1 cellular context compared by ENCODE assay signal in genomic region chr19:28685802-28686201, GRCh38.
A peak's percentile ranks its signal among the peaks of the same experiment; 100 is the strongest.
TF ChIP-seq lines count a peak whose summit lies in the region.

No MANE protein-coding gene starts in this region.

TF ChIP-seq in K562, 482 proteins besides CTCF, POLR2A, EP300 and RAD21 (continued from another document and continues in another):
- TF ChIP-seq ZBTB43 (CRISPR knock-in tag; IDR thresholded peaks at IDR 0.05) = no peak
- TF ChIP-seq RERE (CRISPR knock-in tag; IDR thresholded peaks at IDR 0.05; ENCODE audit: borderline replicate concordance) = no peak
- TF ChIP-seq CHCHD3 (CRISPR knock-in tag; IDR thresholded peaks at IDR 0.05) = no peak
- no peak for TF ChIP-seq POLR2B (IDR thresholded peaks at IDR 0.05; ENCODE audit: low read depth, partially characterized antibody)
- TF ChIP-seq TEAD4 (IDR thresholded peaks at IDR 0.05; ENCODE audit: low read length) = peak; percentile 86
- TF ChIP-seq TEAD4 (CRISPR knock-in tag; IDR thresholded peaks at IDR 0.05; ENCODE audit: borderline replicate concordance) = no peak
- no peak for TF ChIP-seq ATF1 (CRISPR knock-in tag; IDR thresholded peaks at IDR 0.05)
- no peak for TF ChIP-seq ATF1 (tag; IDR thresholded peaks at IDR 0.05)
- TF ChIP-seq HLTF (IDR thresholded peaks at IDR 0.05) = no peak
- no peak for TF ChIP-seq ZNF511 (CRISPR knock-in tag; IDR thresholded peaks at IDR 0.05)
- no peak for TF ChIP-seq CTBP1 (IDR thresholded peaks at IDR 0.05; ENCODE audit: borderline replicate concordance)
- TF ChIP-seq GABPB2 (CRISPR knock-in tag; conservative IDR thresholded peaks at IDR 0.05) = no peak
- TF ChIP-seq ZBTB11 (CRISPR knock-in tag; IDR thresholded peaks at IDR 0.05) = no peak
- no peak for TF ChIP-seq NFIX (CRISPR knock-in tag; IDR thresholded peaks at IDR 0.05; ENCODE audit: low read depth)
- TF ChIP-seq FOXM1 (IDR thresholded peaks at IDR 0.05; ENCODE audit: low read depth) = 0 out of 2 replicates have a peak, but pooled peaks have one; percentile 50
- TF ChIP-seq FOXM1 (CRISPR knock-in tag; IDR thresholded peaks at IDR 0.05; ENCODE audit: low read depth) = no peak
- TF ChIP-seq ZNF609 (CRISPR knock-in tag; IDR thresholded peaks at IDR 0.05; ENCODE audit: borderline replicate concordance) = no peak
- TF ChIP-seq PRPF4 (IDR thresholded peaks at IDR 0.05; ENCODE audit: insufficient read depth, low read depth, low read length, poor library complexity, severe bottlenecking) = no peak
- no peak for TF ChIP-seq ZNF76 (CRISPR knock-in tag; IDR thresholded peaks at IDR 0.05; ENCODE audit: borderline replicate concordance)
- TF ChIP-seq ERF (CRISPR knock-in tag; IDR thresholded peaks at IDR 0.05) = no peak
- TF ChIP-seq ZNF395 (CRISPR knock-in tag; IDR thresholded peaks at IDR 0.05) = no peak
- TF ChIP-seq ILK (tag; IDR thresholded peaks at IDR 0.05; ENCODE audit: borderline replicate concordance, low read depth) = no peak
- TF ChIP-seq ATF4 (CRISPR knock-in tag; IDR thresholded peaks at IDR 0.05) = no peak
- peak; percentile 57 for TF ChIP-seq NCOR1 (IDR thresholded peaks at IDR 0.05)
- TF ChIP-seq SOX6 (IDR thresholded peaks at IDR 0.05) = 0 out of 2 replicates have a peak, but pooled peaks have one; percentile 44
- no peak for TF ChIP-seq SMAD4 (CRISPR knock-in tag; conservative IDR thresholded peaks at IDR 0.05)
- TF ChIP-seq RFX5 (IDR thresholded peaks at IDR 0.05; ENCODE audit: low read depth, low read length) = no peak
- TF ChIP-seq MXD1 (CRISPR knock-in tag; IDR thresholded peaks at IDR 0.05; ENCODE audit: borderline replicate concordance, poor library complexity, severe bottlenecking) = no peak
- no peak for TF ChIP-seq HNRNPH1 (optimal IDR thresholded peaks at IDR 0.05; ENCODE audit: low read depth, low read length)
- no peak for TF ChIP-seq E2F4 (CRISPR knock-in tag; IDR thresholded peaks at IDR 0.05; ENCODE audit: low read depth)
- TF ChIP-seq KLF16 (IDR thresholded peaks at IDR 0.05) = peak; percentile 75; the same call in 1 of the 2 replicates
- TF ChIP-seq NCOA4 (IDR thresholded peaks at IDR 0.05; ENCODE audit: partially characterized antibody) = no peak
- no peak for TF ChIP-seq IRF2 (CRISPR knock-in tag; IDR thresholded peaks at IDR 0.05)
- no peak for TF ChIP-seq CREBBP (IDR thresholded peaks at IDR 0.05; ENCODE audit: low read depth, low read length)
- TF ChIP-seq SMARCE1 (IDR thresholded peaks at IDR 0.05) = peak; percentile 93
- no peak for TF ChIP-seq GTF2E2 (tag; IDR thresholded peaks at IDR 0.05)
- no peak for TF ChIP-seq STAG1 (CRISPR knock-in tag; IDR thresholded peaks at IDR 0.05; ENCODE audit: borderline replicate concordance)
- TF ChIP-seq SPI1 (IDR thresholded peaks at IDR 0.05; ENCODE audit: borderline replicate concordance, low read depth, low read length) = peak; percentile 100
- TF ChIP-seq EWSR1 (IDR thresholded peaks at IDR 0.05; ENCODE audit: borderline replicate concordance, low read depth, partially characterized antibody) = no peak
- TF ChIP-seq PCBP1 (IDR thresholded peaks at IDR 0.05; ENCODE audit: low read depth, low read length, poor library complexity, severe bottlenecking) = no peak
- TF ChIP-seq CREM (IDR thresholded peaks at IDR 0.05; ENCODE audit: low read depth) = 0 out of 2 replicates have a peak, but pooled peaks have one; percentile 22
- no peak for TF ChIP-seq TCFL5 (CRISPR knock-in tag; conservative IDR thresholded peaks at IDR 0.05)
- no peak for TF ChIP-seq MITF (IDR thresholded peaks at IDR 0.05)
